Comparison of ENCODE assay signal across 1 cellular context in the genomic region with DNA sequence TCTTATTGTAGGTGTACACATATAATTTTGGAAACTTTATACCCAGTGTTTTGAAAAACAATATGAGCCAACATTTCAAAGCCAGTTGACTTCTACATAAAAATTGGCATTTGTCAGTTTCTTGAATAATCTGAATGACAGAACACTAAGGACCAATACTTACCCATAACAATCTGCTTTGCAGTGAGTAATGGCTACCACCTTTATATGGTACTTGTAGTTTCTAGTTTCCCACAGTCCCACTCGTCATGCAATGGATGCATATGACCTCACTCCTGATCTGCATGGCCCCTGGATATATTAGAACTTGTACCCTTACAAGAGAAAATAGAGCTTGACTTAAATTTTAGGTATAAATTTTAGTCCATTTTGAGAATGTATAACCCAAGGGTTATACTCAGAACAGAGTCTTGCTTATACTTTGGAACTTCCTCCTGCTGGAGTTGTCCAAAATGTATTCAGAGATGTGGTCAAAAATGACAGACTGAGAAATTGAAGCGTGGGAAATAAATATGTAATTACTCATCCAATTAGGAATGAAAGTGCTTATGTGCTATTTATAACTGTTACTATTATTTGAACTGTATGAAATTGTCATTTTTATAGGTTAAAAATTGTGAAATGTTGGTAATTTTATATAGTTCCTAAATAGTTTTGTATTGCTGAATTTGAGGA.
TF ChIP-seq lines count a peak whose summit lies in the region.

No MANE protein-coding gene starts in this region.

TF ChIP-seq in endothelial cell of umbilical vein, 7 proteins besides CTCF, POLR2A, EP300 and RAD21:
- no peak for TF ChIP-seq JUN (IDR thresholded peaks at IDR 0.05; ENCODE audit: borderline replicate concordance, insufficient read depth, insufficient read length, low read depth)
- TF ChIP-seq GATA2 (IDR thresholded peaks at IDR 0.05; ENCODE audit: insufficient read depth, insufficient read length, low read depth, low read length) = no peak
- TF ChIP-seq MYC (IDR thresholded peaks at IDR 0.05; ENCODE audit: low read depth, low read length) = no peak
- no peak for TF ChIP-seq FOS (IDR thresholded peaks at IDR 0.05; ENCODE audit: borderline replicate concordance, insufficient read depth, low read length)
- no peak for TF ChIP-seq POLR2AphosphoS5 (IDR thresholded peaks at IDR 0.05; ENCODE audit: insufficient read depth, low read depth, low read length)
